Comparison of ENCODE assay signal across 8 cellular contexts in the genomic region with DNA sequence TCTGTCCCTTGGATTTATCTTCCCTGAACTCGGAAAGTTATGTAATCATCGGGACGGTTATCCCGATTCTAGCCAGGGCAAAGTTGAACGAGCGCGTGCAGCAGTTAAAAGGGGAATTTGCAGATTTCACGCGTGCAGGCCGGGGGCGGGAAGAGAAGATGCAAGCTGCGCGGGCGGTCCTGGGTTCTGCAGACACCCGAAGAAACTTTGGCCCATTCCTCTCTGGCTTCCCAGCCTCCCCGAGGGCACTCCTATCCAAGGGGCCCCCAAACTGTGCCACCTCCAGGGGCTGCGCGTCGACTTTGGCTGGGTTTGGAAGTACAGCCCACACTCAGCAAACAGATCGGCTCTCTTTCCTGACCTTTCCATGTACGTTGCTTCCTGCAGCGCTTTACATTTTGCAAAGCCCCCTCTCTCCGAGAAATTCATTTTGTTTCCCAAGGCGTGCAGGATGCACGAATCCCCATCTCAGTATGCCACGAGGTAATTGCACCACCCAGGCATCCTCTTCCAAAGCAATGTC. TPM values are rescaled to one million over a fixed set of nuclear protein-coding genes. Genes with fewer than 3 reads are reported as not detected.
DNase-seq lines count a peak whose midpoint lies in the region; ATAC-seq, FAIRE-seq and TF ChIP-seq lines count a peak whose summit lies in the region.

No MANE protein-coding gene starts in this region.

- H3K9me3 ChIP-seq in Karpas-422 (ENCODE audit: low read length): no peaks in the 10 kb centered on the region
- H3K9me3 ChIP-seq in keratinocyte (ENCODE audit: control insufficient read depth, low read depth, low read length): no peaks in the 10 kb centered on the region

- H3K9ac ChIP-seq in Karpas-422 (ENCODE audit: low read length): peak overlapping the region; percentile 82
- peak overlapping the region; percentile 64 for H3K9ac ChIP-seq in keratinocyte (ENCODE audit: control insufficient read depth, extremely low read depth, insufficient read depth, low read length)

- H3K27ac ChIP-seq in Karpas-422 (ENCODE audit: low read length) (no peak overlapping the region), keratinocyte (ENCODE audit: control insufficient read depth, insufficient read depth, low read length) (peak overlapping the region; percentile 16), skin epidermis (peak overlapping the region in 11 of 21 experiments; percentile 5 to 98 (median 95))

- peaks cover 9% of the 10 kb centered on the region; the same call in 1 of the 2 replicates for H3K36me3 ChIP-seq in Karpas-422 (ENCODE audit: insufficient read depth, low read length)
- H3K36me3 ChIP-seq in keratinocyte (ENCODE audit: control insufficient read depth in 2 of 2, extremely low read depth in 1 of 2, insufficient read depth in 2 of 2, low read length in 2 of 2): peaks cover 0 to 2% of the 10 kb centered on the region in 2 experiments

- H3K9me1 ChIP-seq in keratinocyte (ENCODE audit: control insufficient read depth, extremely low read depth, insufficient read depth, low read length): no peaks in the 10 kb centered on the region

- ATAC-seq in GM18511 (IDR thresholded peaks at IDR 0.05; ENCODE audit: unreplicated experiment) (no peak), HG02885 (IDR thresholded peaks at IDR 0.05; ENCODE audit: poor library complexity, unreplicated experiment) (no peak)

- H4K20me1 ChIP-seq in Karpas-422 (ENCODE audit: insufficient read depth, low read depth, low read length) (peaks cover 34% of the 10 kb centered on the region), keratinocyte (ENCODE audit: control insufficient read depth, extremely low read depth, insufficient read depth, low read length) (peaks cover 21% of the 10 kb centered on the region)

- H3K9me2 ChIP-seq in Karpas-422 (replicated peaks; ENCODE audit: insufficient read depth, low read length): no peaks in the 10 kb centered on the region

- peak overlapping the region; percentile 84 for H3K4me3 ChIP-seq in Karpas-422 (ENCODE audit: low read length)
- peak overlapping the region; percentile 67 for H3K4me3 ChIP-seq in astrocyte of the spinal cord (ENCODE audit: low read depth, low read length)
- H3K4me3 ChIP-seq in keratinocyte (ENCODE audit: control insufficient read depth in 2 of 3, extremely low read depth in 1 of 3, insufficient read depth in 2 of 3, low read depth in 1 of 3, low read length in 3 of 3): peak overlapping the region in 2 of 3 experiments; percentile 76 to 83
- H3K4me3 ChIP-seq in skin epidermis: peak overlapping the region; percentile 60 to 99 (median 97)

- in situ Hi-C loops in astrocyte of the spinal cord (cut with HindIII; ENCODE audit: low sequenced_read_pairs): no loop called here

- DNase-seq in CD1c-positive myeloid dendritic cell (ENCODE audit: extremely low spot score) (peak; percentile 90), Karpas-422 (no peak), astrocyte of the spinal cord (ENCODE audit: low read depth, low spot score) (no peak), keratinocyte (ENCODE audit: low read depth, low spot score) (no peak), germinal center (ENCODE audit: low spot score) (no peak)

- H3K79me2 ChIP-seq in Karpas-422 (ENCODE audit: low read length) (peaks cover 41% of the 10 kb centered on the region), keratinocyte (ENCODE audit: control insufficient read depth, insufficient read depth, low read length) (peaks cover 40% of the 10 kb centered on the region)

- TF ChIP-seq CTCF in astrocyte of the spinal cord (IDR thresholded peaks at IDR 0.05; ENCODE audit: low read depth, low read length) (no peak), keratinocyte (optimal IDR thresholded peaks at IDR 0.05 in 1 of 3, IDR thresholded peaks at IDR 0.05 in 1 of 3, conservative IDR thresholded peaks at IDR 0.05 in 1 of 3; ENCODE audit: extremely low read depth in 1 of 3, insufficient read depth in 2 of 3, low read length in 3 of 3) (no peak)

- no peaks in the 10 kb centered on the region for H3K27me3 ChIP-seq in Karpas-422 (ENCODE audit: low read length)
- H3K27me3 ChIP-seq in keratinocyte (ENCODE audit: control insufficient read depth, extremely low read depth, insufficient read depth, low read length): no peaks in the 10 kb centered on the region

- H3K4me2 ChIP-seq in Karpas-422 (ENCODE audit: low read depth, low read length, poor library complexity, severe bottlenecking) (peak overlapping the region; percentile 96), keratinocyte (ENCODE audit: control insufficient read depth, extremely low read depth, insufficient read depth, low read depth, low read length) (peak overlapping the region; percentile 96)

- FAIRE-seq in keratinocyte (lab: Jason Lieb, UNC): no peak

- H3K4me1 ChIP-seq in Karpas-422 (ENCODE audit: low read length): peaks cover 35% of the 10 kb centered on the region
- H3K4me1 ChIP-seq in keratinocyte (ENCODE audit: control insufficient read depth, extremely low read depth, insufficient read depth, low read length): peaks cover 38% of the 10 kb centered on the region

- dilution Hi-C loops in keratinocyte (cut with MboI; ENCODE audit: extremely low pct_ligation_motif_present, low sequenced_read_pairs): no loop called here

- H2AFZ ChIP-seq in Karpas-422 (ENCODE audit: low read length) (no peak overlapping the region), keratinocyte (ENCODE audit: control insufficient read depth, low read length) (peak overlapping the region; percentile 94)

RNA-seq across cellular contexts. Expression of gene PPP1CC, which starts 0.9 kb away (rescaled TPM):
- 128 and 248 TPM in 2 replicates for total RNA-seq in Karpas-422 (2014; rRNA removed; shearing (Covaris generic); ENCODE audit: low replicate concordance)
- polyA plus RNA-seq in keratinocyte: 77.4 to 158 TPM (median 83.3 TPM) in 3 replicates
- 282 TPM for polyA plus RNA-seq in keratinocyte (2011; ENCODE audit: low read depth)
- polyA plus RNA-seq in keratinocyte (2011; cell fraction: cytosol; rRNA removed): 65.6 and 135 TPM in 2 replicates
- 43.3 and 66.0 TPM in 2 replicates for polyA plus RNA-seq in keratinocyte (2011; cell fraction: nucleus; rRNA removed)
- 97.7 and 100.0 TPM in 2 replicates for polyA plus RNA-seq in keratinocyte (2012; ENCODE audit: low replicate concordance)
- polyA minus RNA-seq in keratinocyte: 25.3 to 78.5 TPM (median 47.9 TPM) in 3 replicates
- polyA minus RNA-seq in keratinocyte (2011; cell fraction: cytosol; rRNA and poly(A)+ RNA removed): 46.6 TPM
- 16.7 and 30.3 TPM in 2 replicates for polyA minus RNA-seq in keratinocyte (2011; cell fraction: nucleus; rRNA and poly(A)+ RNA removed)

RNA-seq across cellular contexts. Expression of gene HVCN1, which starts 54.7 kb away (rescaled TPM):
- total RNA-seq in Karpas-422 (2014; rRNA removed; shearing (Covaris generic); ENCODE audit: low replicate concordance): 5.1 and 11.5 TPM in 2 replicates
- 1.1 to 2.1 TPM (median 1.2 TPM) in 3 replicates for polyA plus RNA-seq in keratinocyte
- polyA plus RNA-seq in keratinocyte (2011; ENCODE audit: low read depth): not detected
- polyA plus RNA-seq in keratinocyte (2011; cell fraction: cytosol; rRNA removed): 0.96 and 1.4 TPM in 2 replicates
- 1.6 and 1.8 TPM in 2 replicates for polyA plus RNA-seq in keratinocyte (2011; cell fraction: nucleus; rRNA removed)
- polyA plus RNA-seq in keratinocyte (2012; ENCODE audit: low replicate concordance): 1.6 TPM in 1 of 2 replicates, not detected in the other
- 1.6 to 1.8 TPM in 2 of 3 replicates, not detected in the other for polyA minus RNA-seq in keratinocyte
- 3.1 TPM for polyA minus RNA-seq in keratinocyte (2011; cell fraction: cytosol; rRNA and poly(A)+ RNA removed)
- polyA minus RNA-seq in keratinocyte (2011; cell fraction: nucleus; rRNA and poly(A)+ RNA removed): 0.42 and 1.2 TPM in 2 replicates
